ENCODE assay signal across 8 cellular contexts in the genomic region with DNA sequence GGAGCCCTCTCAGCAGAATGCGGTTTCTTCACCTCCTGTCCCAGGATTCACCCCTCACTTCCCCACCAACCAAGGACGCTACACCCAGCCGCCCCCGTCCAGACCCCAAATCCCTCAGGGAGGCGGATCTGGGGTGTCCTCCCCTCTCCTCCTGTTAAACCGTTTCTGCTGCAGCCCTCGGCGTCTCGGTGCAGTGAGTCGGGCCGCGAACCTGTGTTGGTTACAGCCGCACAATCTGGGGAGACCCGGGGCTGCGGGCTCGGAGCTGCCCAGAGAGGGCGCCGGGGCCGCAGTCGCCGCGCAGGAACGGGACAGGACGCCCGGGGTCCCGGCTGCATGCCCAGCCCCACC. TPM values are rescaled to one million over a fixed set of nuclear protein-coding genes. Genes with fewer than 3 reads are reported as not detected.
DNase-seq lines count a peak whose midpoint lies in the region; ATAC-seq lines count a peak whose summit lies in the region.
"Not testable (repeated sequence)": the region's sequence is repeated elsewhere in the genome, so short reads cannot be mapped to it uniquely, and the experiment has no call there.

No MANE protein-coding gene starts in this region.

- H3K27ac ChIP-seq in HUES48 (ENCODE audit: low read depth, low read length): peak overlapping the region; percentile 91
- not testable (repeated sequence) for H3K27ac ChIP-seq in SK-N-MC
- H3K27ac ChIP-seq in naive thymus-derived CD4-positive, alpha-beta T cell (ENCODE audit: low read depth, low read length): peak overlapping the region; percentile 72

- intact Hi-C loops in naive thymus-derived CD4-positive, alpha-beta T cell (cut with micrococcal nuclease): loop anchor here (1.0 to 5.0 kb wide), 8 partner anchors 40 to 278 kb away; partner anchors contain the start of genes ZNF563 (in 2 of the 2), ZNF799 (in 2 of the 2), ZNF136 (in 1 of the 2) and ZNF44 (in 1 of the 2)

- H3K36me3 ChIP-seq in HUES48 (ENCODE audit: control insufficient read depth, insufficient read depth, low read length); SK-N-MC (ENCODE audit: insufficient read depth, low read length); adipocyte (ENCODE audit: control insufficient read depth, insufficient read depth, low read length, severe bottlenecking); naive thymus-derived CD4-positive, alpha-beta T cell (ENCODE audit: control insufficient read depth in 2 of 3, insufficient read depth in 3 of 3, low read length in 3 of 3): not testable (repeated sequence)

- H3K9me3 ChIP-seq in HUES48 (ENCODE audit: control insufficient read depth, insufficient read depth, low read length); SK-N-MC (ENCODE audit: low read depth, low read length); adipocyte (ENCODE audit: control insufficient read depth, low read length); naive thymus-derived CD4-positive, alpha-beta T cell (ENCODE audit: control insufficient read depth in 2 of 3, low read length in 3 of 3): not testable (repeated sequence)

- peak; percentile 12 for ATAC-seq in GM21717 (IDR thresholded peaks at IDR 0.05; ENCODE audit: unreplicated experiment)
- peak; percentile 36 for ATAC-seq in naive thymus-derived CD4-positive, alpha-beta T cell
- ATAC-seq in stimulated activated memory B cell treated with anti-CD40 and anti-IgM and Interleukin-4, amounts not matched to agents 10 μg/mL and 1 μg/mL and 100 μg/mL, for 72 hours: peak; percentile 67

- not testable (repeated sequence) for H3K4me1 ChIP-seq in HUES48 (ENCODE audit: control insufficient read depth, insufficient read depth, low read length); adipocyte (ENCODE audit: control insufficient read depth, insufficient read depth, low read length); naive thymus-derived CD4-positive, alpha-beta T cell (ENCODE audit: control insufficient read depth in 2 of 2, insufficient read depth in 2 of 2, low read length in 2 of 2)

- DNase-seq in Caki2 (ENCODE audit: low read depth) (peak; percentile 50), adipocyte (ENCODE audit: low read depth) (peak; percentile 46), globus pallidus (ENCODE audit: low spot score) (peak; percentile 2)
- not testable (repeated sequence) for DNase-seq in SK-N-MC (ENCODE audit: low read depth, low spot score)
- peak in 1 of 9 donors; percentile 7 for DNase-seq in naive thymus-derived CD4-positive, alpha-beta T cell

- H3K36me3 Mint-ChIP-seq in naive thymus-derived CD4-positive, alpha-beta T cell: peaks cover 6 to 21% (median 14%) of the 10 kb centered on the region in 5 donors
- peaks cover 24% of the 10 kb centered on the region for H3K36me3 Mint-ChIP-seq in stimulated activated memory B cell treated with anti-CD40 and anti-IgM and Interleukin-4, amounts not matched to agents 10 μg/mL and 1 μg/mL and 100 μg/mL, for 72 hours

- POLR2A ChIA-PET in naive thymus-derived CD4-positive, alpha-beta T cell (lab: Charles Lee): interaction anchor here (1.0 to 1.5 kb wide), 3 partner anchors 44 to 110 kb away, joined by 3 to 6 read pairs (median 4); partner anchors contain the start of genes ZNF563, ZNF564 and ZNF709

- H3K27ac Mint-ChIP-seq in naive thymus-derived CD4-positive, alpha-beta T cell: peak overlapping the region in 8 of 9 donors; percentile 65 to 93 (median 83)
- H3K27ac Mint-ChIP-seq in stimulated activated memory B cell treated with anti-CD40 and anti-IgM and Interleukin-4, amounts not matched to agents 10 μg/mL and 1 μg/mL and 100 μg/mL, for 72 hours: peak overlapping the region; percentile 99

- H3K4me1 Mint-ChIP-seq in naive thymus-derived CD4-positive, alpha-beta T cell: peaks cover 12 to 34% (median 24%) of the 10 kb centered on the region in 7 donors
- peaks cover 29% of the 10 kb centered on the region for H3K4me1 Mint-ChIP-seq in stimulated activated memory B cell treated with anti-CD40 and anti-IgM and Interleukin-4, amounts not matched to agents 10 μg/mL and 1 μg/mL and 100 μg/mL, for 72 hours

- H3K4me3 Mint-ChIP-seq in naive thymus-derived CD4-positive, alpha-beta T cell: peak overlapping the region; percentile 85 to 100 (median 99)
- peak overlapping the region; percentile 100 for H3K4me3 Mint-ChIP-seq in stimulated activated memory B cell treated with anti-CD40 and anti-IgM and Interleukin-4, amounts not matched to agents 10 μg/mL and 1 μg/mL and 100 μg/mL, for 72 hours

- peaks cover 6 to 41% (median 15%) of the 10 kb centered on the region in 11 donors for H3K9me3 Mint-ChIP-seq in naive thymus-derived CD4-positive, alpha-beta T cell
- not testable (repeated sequence) for H3K9me3 Mint-ChIP-seq in stimulated activated memory B cell treated with anti-CD40 and anti-IgM and Interleukin-4, amounts not matched to agents 10 μg/mL and 1 μg/mL and 100 μg/mL, for 72 hours

- H3K27me3 Mint-ChIP-seq in naive thymus-derived CD4-positive, alpha-beta T cell; stimulated activated memory B cell treated with anti-CD40 and anti-IgM and Interleukin-4, amounts not matched to agents 10 μg/mL and 1 μg/mL and 100 μg/mL, for 72 hours: not testable (repeated sequence)

- CTCF ChIA-PET in naive thymus-derived CD4-positive, alpha-beta T cell (lab: Charles Lee): not testable (repeated sequence)

- H3K9ac ChIP-seq in HUES48 (ENCODE audit: low read depth, low read length) (peak overlapping the region; percentile 79), adipocyte (ENCODE audit: low read length) (peak overlapping the region; percentile 80)
- H3K9ac ChIP-seq in SK-N-MC (ENCODE audit: insufficient read length): not testable (repeated sequence)

- in situ Hi-C loops in Caki2 (cut with HindIII; ENCODE audit: low pct_unique_long_range_greater_than_20kb, low sequenced_read_pairs): not testable (repeated sequence)

- H3K27me3 ChIP-seq in HUES48 (ENCODE audit: control insufficient read depth, insufficient read depth, low read length); adipocyte (replicated peaks; ENCODE audit: control insufficient read depth, insufficient read depth, low read length); naive thymus-derived CD4-positive, alpha-beta T cell (ENCODE audit: control insufficient read depth in 2 of 2, insufficient read depth in 2 of 2, low read length in 2 of 2): not testable (repeated sequence)

- H3K4me3 ChIP-seq in HUES48 (ENCODE audit: low read depth, low read length): peak overlapping the region; percentile 89
- H3K4me3 ChIP-seq in SK-N-MC: peak overlapping the region; percentile 82
- peak overlapping the region; percentile 93 for H3K4me3 ChIP-seq in adipocyte (ENCODE audit: low read length)
- H3K4me3 ChIP-seq in naive thymus-derived CD4-positive, alpha-beta T cell (ENCODE audit: low read length): peak overlapping the region; percentile 80

RNA-seq across cellular contexts. Expression of gene ZNF443, which starts 0.4 kb away (rescaled TPM):
- total RNA-seq in Caki2 (2014; rRNA removed; shearing (Covaris generic); ENCODE audit: low replicate concordance): 8.7 and 17.2 TPM in 2 replicates
- 1 to 10 TPM; 3.0 to 9.1 (median 4.1) TPM for total RNA-seq in naive thymus-derived CD4-positive, alpha-beta T cell
- 1 to 10 TPM; 1.6 to 3.9 TPM for polyA plus RNA-seq in naive thymus-derived CD4-positive, alpha-beta T cell

RNA-seq across cellular contexts. Expression of gene ZNF799, which starts 39.3 kb away (rescaled TPM):
- 4.8 and 6.8 TPM in 2 replicates for total RNA-seq in Caki2 (2014; rRNA removed; shearing (Covaris generic); ENCODE audit: low replicate concordance)
- 1 to 10 TPM; 1.7 to 9.9 (median 4.4) TPM for total RNA-seq in naive thymus-derived CD4-positive, alpha-beta T cell
- 1 to 10 TPM; 4.3 to 8.0 TPM for polyA plus RNA-seq in naive thymus-derived CD4-positive, alpha-beta T cell

RNA-seq across cellular contexts. Expression of gene ZNF709, which starts 44.2 kb away (rescaled TPM):
- 1.1 and 5.2 TPM in 2 replicates for total RNA-seq in Caki2 (2014; rRNA removed; shearing (Covaris generic); ENCODE audit: low replicate concordance)
- total RNA-seq in naive thymus-derived CD4-positive, alpha-beta T cell: 1 to 10 TPM; 2.2 to 8.0 (median 5.3) TPM
- polyA plus RNA-seq in naive thymus-derived CD4-positive, alpha-beta T cell: 1 to 10 TPM; 2.0 to 3.3 TPM

Comparison
In these comparisons a context has a peak if more than half of its experiments do, and no peak if none do; other contexts are left out.
1. ATAC-seq: peak in every context shown above with its lines; median percentile 67 in stimulated activated memory B cell treated with anti-CD40 and anti-IgM and Interleukin-4, amounts not matched to agents 10 μg/mL and 1 μg/mL and 100 μg/mL, for 72 hours; 36 in naive thymus-derived CD4-positive, alpha-beta T cell; 12 in GM21717.